In the genomic region with DNA sequence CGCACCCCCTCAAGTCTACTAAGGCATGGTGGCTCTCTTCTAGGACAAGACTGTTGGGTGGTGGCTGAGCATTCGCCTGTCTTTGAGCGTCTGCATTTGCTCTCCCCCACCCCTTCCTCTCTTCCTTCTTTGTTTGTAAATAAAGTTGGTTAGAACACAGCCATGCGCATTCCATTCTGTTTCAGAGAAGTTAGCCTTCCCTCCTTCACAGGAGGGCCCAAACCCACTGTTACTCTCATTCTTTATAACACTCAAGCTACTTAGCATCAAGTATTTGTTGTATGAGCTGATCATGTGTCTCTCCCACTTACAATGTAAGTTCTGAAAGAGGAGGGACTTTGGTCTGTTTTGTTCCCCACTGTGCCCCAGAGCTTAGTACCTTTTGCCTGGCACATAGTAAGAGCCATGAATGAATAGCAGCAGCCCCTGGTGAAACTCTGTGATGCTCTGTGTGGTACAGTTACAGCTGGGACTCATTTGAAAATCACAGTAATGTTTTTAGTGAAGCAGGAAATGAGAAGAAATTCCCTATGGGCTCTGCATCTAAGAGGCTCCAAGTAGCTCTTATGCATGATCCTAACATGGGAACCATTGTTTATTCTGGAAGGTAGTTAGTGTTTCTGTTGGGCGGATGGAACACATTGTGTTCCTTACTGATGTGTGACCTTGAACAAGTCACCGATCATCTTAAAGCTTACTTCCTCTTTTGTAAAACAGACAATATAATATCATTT, we compare ENCODE assay signal across 8 cellular contexts. TPM values are rescaled to one million over a fixed set of nuclear protein-coding genes. Genes with fewer than 3 reads are reported as not detected.
DNase-seq lines count a peak whose midpoint lies in the region; ATAC-seq and TF ChIP-seq lines count a peak whose summit lies in the region.

No MANE protein-coding gene starts in this region.

- peaks cover 22 to 39% of the 10 kb centered on the region in 2 donors for H3K4me1 ChIP-seq in left lung

- intact Hi-C loops in left lung (cut with DNase I), result no loop called here

- DNase-seq in RPMI7951 (ENCODE audit: low read depth), result peak; percentile 48
- DNase-seq in left lung, result no peak
- no peak for DNase-seq in RPMI8226
- DNase-seq in OCI-M2 (lab: John Stamatoyannopoulos, UW; ENCODE audit: unreplicated experiment), result no peak
- no peak for DNase-seq in NCI-H187 (lab: John Stamatoyannopoulos, UW)
- no peak for DNase-seq in activated naive CD4-positive, alpha-beta T cell (lab: John Stamatoyannopoulos, UW)

- ATAC-seq in GM18870 (IDR thresholded peaks at IDR 0.05; ENCODE audit: unreplicated experiment) (peak; percentile 61), HG02678 (IDR thresholded peaks at IDR 0.05; ENCODE audit: unreplicated experiment) (peak; percentile 48), left lung (peak; percentile 51)

- peak overlapping the region in 1 of 2 donors; percentile 14 for H3K27ac ChIP-seq in left lung

- H3K9me3 ChIP-seq in left lung, result no peaks in the 10 kb centered on the region

- TF ChIP-seq CTCF in left lung (IDR thresholded peaks at IDR 0.05), result no peak

- H3K36me3 ChIP-seq in left lung, result no peaks in the 10 kb centered on the region

- H3K27me3 ChIP-seq in left lung, result no peaks in the 10 kb centered on the region

- no peak overlapping the region for H3K4me3 ChIP-seq in left lung

RNA-seq across cellular contexts. Expression of gene MGAT5, which starts 7.7 kb away (rescaled TPM):
- 23.9 and 31.0 TPM in 2 replicates for total RNA-seq in RPMI7951 (2014; rRNA removed; shearing (Covaris generic))
- total RNA-seq in left lung, result 10 to 100 TPM; 50.9 to 57.0 TPM
